15 cellular contexts compared by ENCODE assay signal in genomic region chr1:164188507-164188906, GRCh38.
"Had no signal": no experiment of that assay in that cellular context is flagged by ENCODE, and none has a peak within 500 bp of the region (broad histone marks: within the 10 kb centered on the region; RNA-seq: fewer than 3 reads in every experiment).

No MANE protein-coding gene starts in this region.

- H3K27me3 ChIP-seq: breast epithelium, gastroesophageal sphincter, testis had no signal

- H3K27me3 Mint-ChIP-seq: activated naive CD8-positive, alpha-beta T cell; activated T-cell treated with anti-CD3 and anti-CD28 coated beads, Interleukin-2, amount 50 U/mL, for 24 hours; stimulated activated naive CD8-positive, alpha-beta T cell treated with anti-CD3 and anti-CD28 coated beads, Interleukin-15, amount 100 ng/mL, for 72 hours had no signal

- H3K27ac Mint-ChIP-seq: activated naive CD8-positive, alpha-beta T cell; activated T-cell treated with anti-CD3 and anti-CD28 coated beads, Interleukin-2, amount 50 U/mL, for 24 hours; natural killer cell; stimulated activated naive CD8-positive, alpha-beta T cell treated with anti-CD3 and anti-CD28 coated beads, Interleukin-15, amount 100 ng/mL, for 72 hours had no signal

- H3K36me3 ChIP-seq: breast epithelium, gastroesophageal sphincter had no signal

- H3K4me1 ChIP-seq: breast epithelium, gastroesophageal sphincter, testis had no signal

- H3K4me3 ChIP-seq: breast epithelium, gastroesophageal sphincter, mucosa of descending colon, testis had no signal

- FAIRE-seq: TTC549 had no signal

- H3K36me3 Mint-ChIP-seq: activated naive CD8-positive, alpha-beta T cell; natural killer cell had no signal

- H3K27ac ChIP-seq: breast epithelium, gastroesophageal sphincter, testis had no signal

- DNase-seq: activated effector memory CD4-positive, alpha-beta T cell treated with anti-CD3 and anti-CD28 coated beads, Interleukin-2, amount 50 U/mL, for 16 hours; activated T-cell treated with anti-CD3 and anti-CD28 coated beads, Interleukin-2, amount 50 U/mL, for 24 hours; dermis blood vessel endothelial cell; hippocampal formation; mucosa of descending colon; natural killer cell; stimulated activated CD4-positive, alpha-beta T cell treated with anti-CD3 and anti-CD28 coated beads, Interleukin-15, amount 100 ng/mL, for 24 hours; stimulated activated CD4-positive, alpha-beta T cell treated with anti-CD3 and anti-CD28 coated beads, Interleukin-4, amount 100 ng/mL, for 4 hours; stimulated activated naive CD8-positive, alpha-beta T cell treated with anti-CD3 and anti-CD28 coated beads, Interleukin-15, amount 100 ng/mL, for 72 hours; T-helper 2 cell; testis had no signal

- H3K4me3 Mint-ChIP-seq: activated naive CD8-positive, alpha-beta T cell; activated T-cell treated with anti-CD3 and anti-CD28 coated beads, Interleukin-2, amount 50 U/mL, for 24 hours; natural killer cell; stimulated activated naive CD8-positive, alpha-beta T cell treated with anti-CD3 and anti-CD28 coated beads, Interleukin-15, amount 100 ng/mL, for 72 hours had no signal

- H3K4me1 Mint-ChIP-seq: natural killer cell; stimulated activated naive CD8-positive, alpha-beta T cell treated with anti-CD3 and anti-CD28 coated beads, Interleukin-15, amount 100 ng/mL, for 72 hours had no signal

- ATAC-seq: gastroesophageal sphincter; mucosa of descending colon; natural killer cell; stimulated activated naive CD8-positive, alpha-beta T cell treated with anti-CD3 and anti-CD28 coated beads, Interleukin-15, amount 100 ng/mL, for 72 hours had no signal

- H3K9me3 ChIP-seq: mucosa of descending colon, testis had no signal
